In genomic region chr1:21321963-21322680, GRCh38 we compare ENCODE assay signal across 8 cellular contexts. TPM values are rescaled to one million over a fixed set of nuclear protein-coding genes. Genes with fewer than 3 reads are reported as not detected.
DNase-seq lines count a peak whose midpoint lies in the region; ATAC-seq and TF ChIP-seq lines count a peak whose summit lies in the region.
"Had no signal": no experiment of that assay in that cellular context is flagged by ENCODE, and none has a peak within 500 bp of the region (broad histone marks: within the 10 kb centered on the region; RNA-seq: fewer than 3 reads in every experiment).

No MANE protein-coding gene starts in this region.

- DNase-seq in WTC11 (ENCODE audit: low spot score), result peak; percentile 55
- DNase-seq in foreskin fibroblast, result no peak
- DNase-seq in stimulated activated effector memory CD8-positive, alpha-beta T cell treated with anti-CD3 and anti-CD28 coated beads, Interleukin-12 subunit alpha, Interleukin-12 subunit beta, amount 100 ng/mL, for 72 hours (ENCODE audit: low spot score in 2 of 2), result no peak
- no peak for DNase-seq in COR-L47 (lab: John Stamatoyannopoulos, UW)
- DNase-seq: stimulated activated CD8-positive, alpha-beta memory T cell treated with anti-CD3 and anti-CD28 coated beads, Interleukin-4, amount 100 ng/mL, for 48 hours had no signal

- peak overlapping the region; percentile 0; the same call in 1 of the 2 replicates for H3K4me3 Mint-ChIP-seq in WTC11
- H3K4me3 Mint-ChIP-seq in stimulated activated effector memory CD8-positive, alpha-beta T cell treated with anti-CD3 and anti-CD28 coated beads, Interleukin-12 subunit alpha, Interleukin-12 subunit beta, amount 100 ng/mL, for 72 hours, result no peak overlapping the region

- no peaks in the 10 kb centered on the region for H3K36me3 Mint-ChIP-seq in WTC11
- H3K36me3 Mint-ChIP-seq in stimulated activated effector memory CD8-positive, alpha-beta T cell treated with anti-CD3 and anti-CD28 coated beads, Interleukin-12 subunit alpha, Interleukin-12 subunit beta, amount 100 ng/mL, for 72 hours, result peaks cover 19% of the 10 kb centered on the region

- peaks cover 34% of the 10 kb centered on the region for H3K4me1 ChIP-seq in HEK293 (ENCODE audit: control insufficient read depth, insufficient read depth, low read length)

- no peaks in the 10 kb centered on the region for H3K9me3 ChIP-seq in HEK293 (ENCODE audit: control insufficient read depth, insufficient read depth, low read depth, low read length)

- peak overlapping the region; percentile 78; the same call in 1 of the 2 replicates for H3K27ac Mint-ChIP-seq in WTC11
- H3K27ac Mint-ChIP-seq in stimulated activated effector memory CD8-positive, alpha-beta T cell treated with anti-CD3 and anti-CD28 coated beads, Interleukin-12 subunit alpha, Interleukin-12 subunit beta, amount 100 ng/mL, for 72 hours, result peak overlapping the region; percentile 89

- POLR2A ChIA-PET in HEK293 (lab: Yijun Ruan, JAX), result interaction anchor here (2.0 kb wide), 1 partner anchor 17 kb away, joined by 4 read pairs; no protein-coding TSS in a partner anchor
- POLR2A ChIA-PET in WTC11 (lab: Charles Lee), result no interaction called here

- TF ChIP-seq CTCF in HEK293 (tag by site-specific recombination; IDR thresholded peaks at IDR 0.05) (no peak), WTC11 (IDR thresholded peaks at IDR 0.05) (no peak), foreskin fibroblast (IDR thresholded peaks at IDR 0.05; ENCODE audit: low read depth, low read length) (peak; percentile 12)

- H3K36me3 ChIP-seq in HEK293 (ENCODE audit: control insufficient read depth in 2 of 2, insufficient read depth in 1 of 2, low read length in 2 of 2), result no peaks in the 10 kb centered on the region

- H3K4me3 ChIP-seq in HEK293 (ENCODE audit: low read depth, low read length), result no peak overlapping the region
- H3K4me3 ChIP-seq in foreskin fibroblast (ENCODE audit: low read depth in 1 of 2, low read length in 2 of 2), result no peak overlapping the region

- no peaks in the 10 kb centered on the region for H3K27me3 Mint-ChIP-seq in WTC11 (ENCODE audit: low read depth)

- no peak overlapping the region; the same call in 1 of the 2 replicates for H3K27ac ChIP-seq in HEK293 (ENCODE audit: extremely low read depth, low read depth, low read length)

- H3K9me3 Mint-ChIP-seq in WTC11, result no peaks in the 10 kb centered on the region
- no peaks in the 10 kb centered on the region for H3K9me3 Mint-ChIP-seq in stimulated activated effector memory CD8-positive, alpha-beta T cell treated with anti-CD3 and anti-CD28 coated beads, Interleukin-12 subunit alpha, Interleukin-12 subunit beta, amount 100 ng/mL, for 72 hours

- peaks cover 97% of the 10 kb centered on the region for H3K4me1 Mint-ChIP-seq in WTC11
- H3K4me1 Mint-ChIP-seq in stimulated activated effector memory CD8-positive, alpha-beta T cell treated with anti-CD3 and anti-CD28 coated beads, Interleukin-12 subunit alpha, Interleukin-12 subunit beta, amount 100 ng/mL, for 72 hours, result peaks cover 69% of the 10 kb centered on the region

- peak; percentile 35 for ATAC-seq in WTC11
- ATAC-seq in stimulated activated effector memory CD8-positive, alpha-beta T cell treated with anti-CD3 and anti-CD28 coated beads, Interleukin-12 subunit alpha, Interleukin-12 subunit beta, amount 100 ng/mL, for 72 hours, result no peak
- ATAC-seq in HG03521 (IDR thresholded peaks at IDR 0.05; ENCODE audit: unreplicated experiment), result no peak
- ATAC-seq in HG03460 (IDR thresholded peaks at IDR 0.05; ENCODE audit: unreplicated experiment), result no peak

- CTCF ChIA-PET in HEK293 (lab: Yijun Ruan, JAX), result interaction anchor here (0.6 to 7.4 kb wide), 8 partner anchors 9 to 67 kb away, joined by 3 to 79 read pairs (median 6); no protein-coding TSS in a partner anchor
- CTCF ChIA-PET in WTC11 (lab: Charles Lee), result interaction anchor here (0.9 to 11.8 kb wide), 15 partner anchors 10 to 105 kb away, joined by 3 to 178 read pairs (median 5); partner anchors contain the start of gene ECE1

TF ChIP-seq in HEK293, 187 proteins besides CTCF, POLR2A, EP300 and RAD21 (continues in another document):
- no peak for TF ChIP-seq ZBTB26 (tag by site-specific recombination; optimal IDR thresholded peaks at IDR 0.05)
- TF ChIP-seq PATZ1 (tag by site-specific recombination; IDR thresholded peaks at IDR 0.05), result peak; percentile 38; the same call in 1 of the 2 replicates
- peak; percentile 20; the same call in 1 of the 2 replicates for TF ChIP-seq ZIC2 (tag by site-specific recombination; IDR thresholded peaks at IDR 0.05)
- peak; percentile 7; the same call in 1 of the 2 replicates for TF ChIP-seq GLIS1 (tag by site-specific recombination; IDR thresholded peaks at IDR 0.05)

TF ChIP-seq in WTC11, 78 proteins besides CTCF, POLR2A, EP300 and RAD21 (continues in another document):
- TF ChIP-seq ARID4B (CRISPR knock-in tag; IDR thresholded peaks at IDR 0.05; ENCODE audit: borderline replicate concordance) (no peak), PRDM15 (CRISPR knock-in tag; IDR thresholded peaks at IDR 0.05) (0 out of 2 replicates have a peak, but pooled peaks have one; percentile 9)

RNA-seq across cellular contexts. Expression of gene ECE1, which starts 31.9 kb away (rescaled TPM):
- total RNA-seq in WTC11 (2021), result 40.6 to 45.0 TPM (median 42.0 TPM) in 3 replicates
